1 cellular context compared by ENCODE assay signal in genomic region chr5:173941102-173941501, GRCh38.
TF ChIP-seq lines count a peak whose summit lies in the region.

No MANE protein-coding gene starts in this region.

TF ChIP-seq in WTC11, 78 proteins besides CTCF, POLR2A, EP300 and RAD21 (continued from another document):
- no peak for TF ChIP-seq AR (CRISPR knock-in tag; IDR thresholded peaks at IDR 0.05)
- TF ChIP-seq ATF6 (CRISPR knock-in tag; IDR thresholded peaks at IDR 0.05), result no peak
- TF ChIP-seq CDX4 (CRISPR knock-in tag; IDR thresholded peaks at IDR 0.05; ENCODE audit: borderline replicate concordance), result no peak
- no peak for TF ChIP-seq ATF3 (CRISPR knock-in tag; conservative IDR thresholded peaks at IDR 0.05)
- no peak for TF ChIP-seq JAZF1 (CRISPR knock-in tag; IDR thresholded peaks at IDR 0.05)
- TF ChIP-seq SMAD4 (CRISPR knock-in tag; IDR thresholded peaks at IDR 0.05), result no peak
- no peak for TF ChIP-seq SOX15 (CRISPR knock-in tag; IDR thresholded peaks at IDR 0.05)
- TF ChIP-seq NR2C2 (CRISPR knock-in tag; IDR thresholded peaks at IDR 0.05), result no peak
- TF ChIP-seq ZNF396 (CRISPR knock-in tag; IDR thresholded peaks at IDR 0.05; ENCODE audit: borderline replicate concordance), result no peak
- TF ChIP-seq ZNF138 (CRISPR knock-in tag; conservative IDR thresholded peaks at IDR 0.05), result no peak
- TF ChIP-seq HMGA2 (CRISPR knock-in tag; IDR thresholded peaks at IDR 0.05), result no peak
- no peak for TF ChIP-seq NR3C1 (CRISPR knock-in tag; conservative IDR thresholded peaks at IDR 0.05; ENCODE audit: low read depth)
- TF ChIP-seq USF1 (CRISPR knock-in tag; IDR thresholded peaks at IDR 0.05), result no peak
- TF ChIP-seq GABPB1 (CRISPR knock-in tag; IDR thresholded peaks at IDR 0.05), result no peak
- no peak for TF ChIP-seq ZNF232 (CRISPR knock-in tag; IDR thresholded peaks at IDR 0.05)
- no peak for TF ChIP-seq TP53 (CRISPR knock-in tag; IDR thresholded peaks at IDR 0.05)
